ENCODE assay signal across 15 cellular contexts in the genomic region with DNA sequence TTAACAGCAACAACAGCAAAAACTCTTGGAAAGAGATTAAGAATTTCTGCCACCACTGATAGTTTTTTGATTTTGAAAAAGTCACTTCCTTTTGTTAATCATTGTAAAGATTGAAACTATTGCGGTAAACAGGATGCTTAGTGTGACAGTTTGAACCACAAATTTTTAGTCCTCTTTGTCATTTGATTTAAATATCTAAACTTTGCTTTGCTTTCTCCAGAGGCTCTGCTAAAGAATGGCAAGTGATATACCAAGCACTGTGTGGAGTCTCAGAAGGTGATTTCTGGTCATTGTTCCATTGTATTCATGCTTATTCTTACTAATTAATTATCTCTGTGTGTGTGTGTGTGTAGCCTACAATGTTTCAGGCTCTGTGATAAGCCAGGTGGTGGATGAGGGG.
A peak's percentile ranks its signal among the peaks of the same experiment; 100 is the strongest.
DNase-seq lines count a peak whose midpoint lies in the region; ATAC-seq and TF ChIP-seq lines count a peak whose summit lies in the region.
"Had no signal": no experiment of that assay in that cellular context is flagged by ENCODE, and none has a peak within 500 bp of the region (broad histone marks: within the 10 kb centered on the region; RNA-seq: fewer than 3 reads in every experiment).

No MANE protein-coding gene starts in this region.

- H3K79me2 ChIP-seq in DND-41 (ENCODE audit: insufficient read depth, low read length): no peaks in the 10 kb centered on the region

- TF ChIP-seq CTCF in DND-41 (IDR thresholded peaks at IDR 0.05; ENCODE audit: borderline replicate concordance, extremely low read depth, low read length, poor library complexity, severe bottlenecking): no peak
- no peak for TF ChIP-seq CTCF in left ventricle myocardium inferior (IDR thresholded peaks at IDR 0.05; ENCODE audit: borderline replicate concordance)

- H3K27me3 ChIP-seq in DND-41 (ENCODE audit: insufficient read depth, low read length, poor library complexity) (no peaks in the 10 kb centered on the region), left ventricle myocardium inferior (ENCODE audit: low read depth) (no peaks in the 10 kb centered on the region)
- H3K27me3 ChIP-seq: BE2C had no signal

- intact Hi-C loops in left ventricle myocardium inferior (cut with micrococcal nuclease): no loop called here

- no peaks in the 10 kb centered on the region for H4K20me1 ChIP-seq in DND-41 (ENCODE audit: insufficient read depth, low read length)

- H3K27ac ChIP-seq in DND-41 (ENCODE audit: low read length) (peak overlapping the region; percentile 91), left ventricle myocardium inferior (replicated peaks) (no peak overlapping the region)
- H3K27ac ChIP-seq: prostate gland had no signal

- ATAC-seq in DND-41 (ENCODE audit: insufficient read depth, low read depth) (peak; percentile 73), GM19035 (IDR thresholded peaks at IDR 0.05; ENCODE audit: unreplicated experiment) (peak; percentile 63), HG02642 (IDR thresholded peaks at IDR 0.05; ENCODE audit: poor library complexity, unreplicated experiment) (peak; percentile 67), HG03521 (IDR thresholded peaks at IDR 0.05; ENCODE audit: unreplicated experiment) (peak; percentile 73), GM21723 (IDR thresholded peaks at IDR 0.05; ENCODE audit: unreplicated experiment) (no peak)
- ATAC-seq: stimulated activated naive B cell treated with anti-CD40 and anti-IgM and Interleukin-4, amounts not matched to agents 10 μg/mL and 1 μg/mL and 100 μg/mL, for 72 hours had no signal

- H3K4me1 ChIP-seq in DND-41 (ENCODE audit: insufficient read depth, low read length) (peaks cover 40% of the 10 kb centered on the region), left ventricle myocardium inferior (no peaks in the 10 kb centered on the region)
- H3K4me1 ChIP-seq: prostate gland had no signal

- peak overlapping the region; percentile 40 for H3K9ac ChIP-seq in DND-41 (ENCODE audit: low read depth, low read length)

- peak overlapping the region; percentile 51 for H3K4me2 ChIP-seq in DND-41 (ENCODE audit: insufficient read depth, low read length)

- no peak for DNase-seq in DND-41
- no peak for DNase-seq in stimulated activated CD4-positive, alpha-beta T cell treated with anti-CD3 and anti-CD28 coated beads, Interleukin-2, amount 100 ng/mL, for 48 hours
- no peak for DNase-seq in C1 segment of cervical spinal cord (lab: John Stamatoyannopoulos, UW)
- DNase-seq in left ventricle myocardium inferior: no peak
- DNase-seq: activated CD4-positive, alpha-beta T cell treated with anti-CD3 and anti-CD28 coated beads, Interleukin-2, amount 50 U/mL, for 4 hours; BE2C; GDM1; NCI-H2171; stimulated activated CD4-positive, alpha-beta T cell treated with anti-CD3 and anti-CD28 coated beads, Interleukin-1b, Interleukin-23, amount 100 ng/mL, for 48 hours; stimulated activated naive B cell treated with anti-CD40 and anti-IgM and Interleukin-4, amounts not matched to agents 10 μg/mL and 1 μg/mL and 100 μg/mL, for 72 hours had no signal

- peak overlapping the region in 1 of 2 experiments; percentile 11; a peak in 2 of 4 replicates for H3K4me3 ChIP-seq in DND-41 (ENCODE audit: low read depth in 1 of 2, low read length in 2 of 2)
- no peak overlapping the region for H3K4me3 ChIP-seq in left ventricle myocardium inferior
- H3K4me3 ChIP-seq: prostate gland had no signal

- H3K36me3 ChIP-seq in DND-41 (ENCODE audit: insufficient read depth, low read length): no peaks in the 10 kb centered on the region
- H3K36me3 ChIP-seq in left ventricle myocardium inferior: no peaks in the 10 kb centered on the region
- H3K36me3 ChIP-seq: BE2C, prostate gland had no signal

- H2AFZ ChIP-seq in DND-41 (ENCODE audit: low read depth, low read length): peak overlapping the region; percentile 56

- peaks cover 13% of the 10 kb centered on the region for H3K9me3 ChIP-seq in DND-41 (ENCODE audit: insufficient read depth, low read length, severe bottlenecking)
- peaks cover 22% of the 10 kb centered on the region for H3K9me3 ChIP-seq in left ventricle myocardium inferior (replicated peaks)
- H3K9me3 ChIP-seq: BE2C, prostate gland had no signal
